In the genomic region with DNA sequence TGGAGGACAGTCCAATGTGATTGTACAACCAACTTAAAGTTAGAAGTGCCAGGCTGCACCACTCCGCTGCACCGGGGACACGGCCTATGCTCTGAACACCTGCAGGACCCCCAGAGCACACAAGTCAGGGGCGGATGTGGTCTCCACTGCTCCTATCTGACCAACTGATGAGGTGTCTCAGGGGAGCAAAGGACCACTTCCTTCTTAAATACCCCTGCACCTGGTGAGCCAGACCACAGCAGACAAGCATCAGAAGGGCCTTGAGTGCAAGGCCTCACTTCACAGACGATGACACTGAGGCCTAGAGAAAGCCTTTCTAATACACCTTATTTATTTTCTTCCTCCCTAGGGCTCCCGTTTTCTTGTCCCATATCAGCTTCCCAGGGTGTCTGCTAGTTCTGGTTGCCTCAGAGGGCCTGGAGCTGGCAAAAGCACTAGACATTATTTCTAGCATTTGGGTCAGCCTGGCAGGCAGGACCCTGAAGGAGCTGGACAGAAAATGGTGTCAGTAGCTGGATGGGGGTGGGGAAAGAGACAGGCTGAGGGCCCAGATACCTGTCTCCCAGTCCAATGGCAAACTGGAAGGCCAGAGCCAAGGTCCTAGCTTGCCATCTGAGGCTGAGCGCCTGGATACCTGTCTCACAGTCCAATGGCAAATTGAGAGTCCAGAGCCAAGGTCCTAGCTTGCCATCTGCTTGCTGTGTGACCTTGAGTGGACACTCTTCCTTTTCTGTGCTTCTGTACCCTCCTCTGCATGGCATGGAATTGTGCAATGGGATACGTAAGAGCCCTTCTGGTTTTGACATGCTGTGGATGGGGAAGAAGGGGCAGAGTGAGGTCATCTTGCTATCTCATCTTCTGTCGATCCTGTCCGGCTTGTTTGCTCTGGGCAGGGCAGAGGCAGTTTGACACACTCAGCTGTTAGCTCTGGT, we compare ENCODE assay signal across 1 cellular context.
TF ChIP-seq lines count a peak whose summit lies in the region.

No MANE protein-coding gene starts in this region.

TF ChIP-seq in HepG2, 621 proteins besides CTCF, POLR2A, EP300 and RAD21 (continues in another document):
- TF ChIP-seq HNF4A (CRISPR knock-in tag; IDR thresholded peaks at IDR 0.05) (no peak), ZNF792 (CRISPR knock-in tag; IDR thresholded peaks at IDR 0.05) (no peak), CEBPG (CRISPR knock-in tag; IDR thresholded peaks at IDR 0.05) (peak; percentile 72), ZNF768 (CRISPR knock-in tag; IDR thresholded peaks at IDR 0.05) (peak; percentile 92), THAP11 (CRISPR knock-in tag; IDR thresholded peaks at IDR 0.05) (no peak), ZBTB21 (CRISPR knock-in tag; IDR thresholded peaks at IDR 0.05) (peak; percentile 81; the same call in 1 of the 2 replicates), DPF2 (CRISPR knock-in tag; IDR thresholded peaks at IDR 0.05; ENCODE audit: borderline replicate concordance, low read depth) (no peak), ZSCAN22 (CRISPR knock-in tag; IDR thresholded peaks at IDR 0.05) (0 out of 2 replicates have a peak, but pooled peaks have one; percentile 40), NKX3-1 (CRISPR knock-in tag; IDR thresholded peaks at IDR 0.05) (no peak), FOXC1 (CRISPR knock-in tag; IDR thresholded peaks at IDR 0.05; ENCODE audit: borderline replicate concordance) (no peak), MBD4 (IDR thresholded peaks at IDR 0.05; ENCODE audit: borderline replicate concordance, low read length) (no peak), FOSL2 (CRISPR knock-in tag; IDR thresholded peaks at IDR 0.05) (peak; percentile 45; the same call in 1 of the 2 replicates), SAP130 (CRISPR knock-in tag; IDR thresholded peaks at IDR 0.05; ENCODE audit: low read depth) (peak; percentile 33; the same call in 1 of the 2 replicates), KAT2B (IDR thresholded peaks at IDR 0.05; ENCODE audit: borderline replicate concordance, low read depth, low read length) (no peak), DNMT1 (CRISPR knock-in tag; IDR thresholded peaks at IDR 0.05) (no peak), ZNF101 (CRISPR knock-in tag; IDR thresholded peaks at IDR 0.05; ENCODE audit: borderline replicate concordance, low read depth) (no peak), SRSF1 (optimal IDR thresholded peaks at IDR 0.05; ENCODE audit: low read depth, low read length) (no peak), ZNF776 (CRISPR knock-in tag; IDR thresholded peaks at IDR 0.05) (no peak), KMT2B (CRISPR knock-in tag; IDR thresholded peaks at IDR 0.05) (no peak), ZNF317 (CRISPR knock-in tag; IDR thresholded peaks at IDR 0.05) (no peak), KLF9 (CRISPR knock-in tag; IDR thresholded peaks at IDR 0.05; ENCODE audit: low read depth) (no peak), FOXA1 (IDR thresholded peaks at IDR 0.05) (no peak), FOXA1 (CRISPR knock-in tag; IDR thresholded peaks at IDR 0.05) (0 out of 2 replicates have a peak, but pooled peaks have one; percentile 42), ZNF253 (CRISPR knock-in tag; IDR thresholded peaks at IDR 0.05; ENCODE audit: borderline replicate concordance) (0 out of 2 replicates have a peak, but pooled peaks have one; percentile 48), SRSF9 (IDR thresholded peaks at IDR 0.05; ENCODE audit: borderline replicate concordance, insufficient read depth, low read depth, low read length, poor library complexity, severe bottlenecking) (no peak), KLF13 (CRISPR knock-in tag; IDR thresholded peaks at IDR 0.05) (no peak), CEBPB (IDR thresholded peaks at IDR 0.05; ENCODE audit: borderline replicate concordance, low read depth, low read length) (peak; percentile 79; the same call in 1 of the 2 replicates)
- TF ChIP-seq, protein P1, sequence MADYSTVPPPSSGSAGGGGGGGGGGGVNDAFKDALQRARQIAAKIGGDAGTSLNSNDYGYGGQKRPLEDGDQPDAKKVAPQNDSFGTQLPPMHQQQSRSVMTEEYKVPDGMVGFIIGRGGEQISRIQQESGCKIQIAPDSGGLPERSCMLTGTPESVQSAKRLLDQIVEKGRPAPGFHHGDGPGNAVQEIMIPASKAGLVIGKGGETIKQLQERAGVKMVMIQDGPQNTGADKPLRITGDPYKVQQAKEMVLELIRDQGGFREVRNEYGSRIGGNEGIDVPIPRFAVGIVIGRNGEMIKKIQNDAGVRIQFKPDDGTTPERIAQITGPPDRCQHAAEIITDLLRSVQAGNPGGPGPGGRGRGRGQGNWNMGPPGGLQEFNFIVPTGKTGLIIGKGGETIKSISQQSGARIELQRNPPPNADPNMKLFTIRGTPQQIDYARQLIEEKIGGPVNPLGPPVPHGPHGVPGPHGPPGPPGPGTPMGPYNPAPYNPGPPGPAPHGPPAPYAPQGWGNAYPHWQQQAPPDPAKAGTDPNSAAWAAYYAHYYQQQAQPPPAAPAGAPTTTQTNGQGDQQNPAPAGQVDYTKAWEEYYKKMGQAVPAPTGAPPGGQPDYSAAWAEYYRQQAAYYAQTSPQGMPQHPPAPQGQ (CRISPR knock-in tag; IDR thresholded peaks at IDR 0.05; ENCODE audit: borderline replicate concordance) = no peak
- TF ChIP-seq, protein P2, sequence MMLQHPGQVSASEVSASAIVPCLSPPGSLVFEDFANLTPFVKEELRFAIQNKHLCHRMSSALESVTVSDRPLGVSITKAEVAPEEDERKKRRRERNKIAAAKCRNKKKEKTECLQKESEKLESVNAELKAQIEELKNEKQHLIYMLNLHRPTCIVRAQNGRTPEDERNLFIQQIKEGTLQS (CRISPR knock-in tag; IDR thresholded peaks at IDR 0.05) = peak; percentile 41; the same call in 1 of the 2 replicates
- TF ChIP-seq, protein P3, sequence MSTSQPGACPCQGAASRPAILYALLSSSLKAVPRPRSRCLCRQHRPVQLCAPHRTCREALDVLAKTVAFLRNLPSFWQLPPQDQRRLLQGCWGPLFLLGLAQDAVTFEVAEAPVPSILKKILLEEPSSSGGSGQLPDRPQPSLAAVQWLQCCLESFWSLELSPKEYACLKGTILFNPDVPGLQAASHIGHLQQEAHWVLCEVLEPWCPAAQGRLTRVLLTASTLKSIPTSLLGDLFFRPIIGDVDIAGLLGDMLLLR (CRISPR knock-in tag; IDR thresholded peaks at IDR 0.05) = no peak
- TF ChIP-seq, protein P4, sequence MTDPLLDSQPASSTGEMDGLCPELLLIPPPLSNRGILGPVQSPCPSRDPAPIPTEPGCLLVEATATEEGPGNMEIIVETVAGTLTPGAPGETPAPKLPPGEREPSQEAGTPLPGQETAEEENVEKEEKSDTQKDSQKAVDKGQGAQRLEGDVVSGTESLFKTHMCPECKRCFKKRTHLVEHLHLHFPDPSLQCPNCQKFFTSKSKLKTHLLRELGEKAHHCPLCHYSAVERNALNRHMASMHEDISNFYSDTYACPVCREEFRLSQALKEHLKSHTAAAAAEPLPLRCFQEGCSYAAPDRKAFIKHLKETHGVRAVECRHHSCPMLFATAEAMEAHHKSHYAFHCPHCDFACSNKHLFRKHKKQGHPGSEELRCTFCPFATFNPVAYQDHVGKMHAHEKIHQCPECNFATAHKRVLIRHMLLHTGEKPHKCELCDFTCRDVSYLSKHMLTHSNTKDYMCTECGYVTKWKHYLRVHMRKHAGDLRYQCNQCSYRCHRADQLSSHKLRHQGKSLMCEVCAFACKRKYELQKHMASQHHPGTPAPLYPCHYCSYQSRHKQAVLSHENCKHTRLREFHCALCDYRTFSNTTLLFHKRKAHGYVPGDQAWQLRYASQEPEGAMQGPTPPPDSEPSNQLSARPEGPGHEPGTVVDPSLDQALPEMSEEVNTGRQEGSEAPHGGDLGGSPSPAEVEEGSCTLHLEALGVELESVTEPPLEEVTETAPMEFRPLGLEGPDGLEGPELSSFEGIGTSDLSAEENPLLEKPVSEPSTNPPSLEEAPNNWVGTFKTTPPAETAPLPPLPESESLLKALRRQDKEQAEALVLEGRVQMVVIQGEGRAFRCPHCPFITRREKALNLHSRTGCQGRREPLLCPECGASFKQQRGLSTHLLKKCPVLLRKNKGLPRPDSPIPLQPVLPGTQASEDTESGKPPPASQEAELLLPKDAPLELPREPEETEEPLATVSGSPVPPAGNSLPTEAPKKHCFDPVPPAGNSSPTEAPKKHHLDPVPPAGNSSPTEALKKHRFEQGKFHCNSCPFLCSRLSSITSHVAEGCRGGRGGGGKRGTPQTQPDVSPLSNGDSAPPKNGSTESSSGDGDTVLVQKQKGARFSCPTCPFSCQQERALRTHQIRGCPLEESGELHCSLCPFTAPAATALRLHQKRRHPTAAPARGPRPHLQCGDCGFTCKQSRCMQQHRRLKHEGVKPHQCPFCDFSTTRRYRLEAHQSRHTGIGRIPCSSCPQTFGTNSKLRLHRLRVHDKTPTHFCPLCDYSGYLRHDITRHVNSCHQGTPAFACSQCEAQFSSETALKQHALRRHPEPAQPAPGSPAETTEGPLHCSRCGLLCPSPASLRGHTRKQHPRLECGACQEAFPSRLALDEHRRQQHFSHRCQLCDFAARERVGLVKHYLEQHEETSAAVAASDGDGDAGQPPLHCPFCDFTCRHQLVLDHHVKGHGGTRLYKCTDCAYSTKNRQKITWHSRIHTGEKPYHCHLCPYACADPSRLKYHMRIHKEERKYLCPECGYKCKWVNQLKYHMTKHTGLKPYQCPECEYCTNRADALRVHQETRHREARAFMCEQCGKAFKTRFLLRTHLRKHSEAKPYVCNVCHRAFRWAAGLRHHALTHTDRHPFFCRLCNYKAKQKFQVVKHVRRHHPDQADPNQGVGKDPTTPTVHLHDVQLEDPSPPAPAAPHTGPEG (CRISPR knock-in tag; IDR thresholded peaks at IDR 0.05) = no peak
- TF ChIP-seq, protein P5, sequence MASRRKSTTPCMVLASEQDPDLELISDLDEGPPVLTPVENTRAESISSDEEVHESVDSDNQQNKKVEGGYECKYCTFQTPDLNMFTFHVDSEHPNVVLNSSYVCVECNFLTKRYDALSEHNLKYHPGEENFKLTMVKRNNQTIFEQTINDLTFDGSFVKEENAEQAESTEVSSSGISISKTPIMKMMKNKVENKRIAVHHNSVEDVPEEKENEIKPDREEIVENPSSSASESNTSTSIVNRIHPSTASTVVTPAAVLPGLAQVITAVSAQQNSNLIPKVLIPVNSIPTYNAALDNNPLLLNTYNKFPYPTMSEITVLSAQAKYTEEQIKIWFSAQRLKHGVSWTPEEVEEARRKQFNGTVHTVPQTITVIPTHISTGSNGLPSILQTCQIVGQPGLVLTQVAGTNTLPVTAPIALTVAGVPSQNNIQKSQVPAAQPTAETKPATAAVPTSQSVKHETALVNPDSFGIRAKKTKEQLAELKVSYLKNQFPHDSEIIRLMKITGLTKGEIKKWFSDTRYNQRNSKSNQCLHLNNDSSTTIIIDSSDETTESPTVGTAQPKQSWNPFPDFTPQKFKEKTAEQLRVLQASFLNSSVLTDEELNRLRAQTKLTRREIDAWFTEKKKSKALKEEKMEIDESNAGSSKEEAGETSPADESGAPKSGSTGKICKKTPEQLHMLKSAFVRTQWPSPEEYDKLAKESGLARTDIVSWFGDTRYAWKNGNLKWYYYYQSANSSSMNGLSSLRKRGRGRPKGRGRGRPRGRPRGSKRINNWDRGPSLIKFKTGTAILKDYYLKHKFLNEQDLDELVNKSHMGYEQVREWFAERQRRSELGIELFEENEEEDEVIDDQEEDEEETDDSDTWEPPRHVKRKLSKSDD (CRISPR knock-in tag; IDR thresholded peaks at IDR 0.05; ENCODE audit: low read depth) = 0 out of 2 replicates have a peak, but pooled peaks have one; percentile 32
- TF ChIP-seq, protein P6, sequence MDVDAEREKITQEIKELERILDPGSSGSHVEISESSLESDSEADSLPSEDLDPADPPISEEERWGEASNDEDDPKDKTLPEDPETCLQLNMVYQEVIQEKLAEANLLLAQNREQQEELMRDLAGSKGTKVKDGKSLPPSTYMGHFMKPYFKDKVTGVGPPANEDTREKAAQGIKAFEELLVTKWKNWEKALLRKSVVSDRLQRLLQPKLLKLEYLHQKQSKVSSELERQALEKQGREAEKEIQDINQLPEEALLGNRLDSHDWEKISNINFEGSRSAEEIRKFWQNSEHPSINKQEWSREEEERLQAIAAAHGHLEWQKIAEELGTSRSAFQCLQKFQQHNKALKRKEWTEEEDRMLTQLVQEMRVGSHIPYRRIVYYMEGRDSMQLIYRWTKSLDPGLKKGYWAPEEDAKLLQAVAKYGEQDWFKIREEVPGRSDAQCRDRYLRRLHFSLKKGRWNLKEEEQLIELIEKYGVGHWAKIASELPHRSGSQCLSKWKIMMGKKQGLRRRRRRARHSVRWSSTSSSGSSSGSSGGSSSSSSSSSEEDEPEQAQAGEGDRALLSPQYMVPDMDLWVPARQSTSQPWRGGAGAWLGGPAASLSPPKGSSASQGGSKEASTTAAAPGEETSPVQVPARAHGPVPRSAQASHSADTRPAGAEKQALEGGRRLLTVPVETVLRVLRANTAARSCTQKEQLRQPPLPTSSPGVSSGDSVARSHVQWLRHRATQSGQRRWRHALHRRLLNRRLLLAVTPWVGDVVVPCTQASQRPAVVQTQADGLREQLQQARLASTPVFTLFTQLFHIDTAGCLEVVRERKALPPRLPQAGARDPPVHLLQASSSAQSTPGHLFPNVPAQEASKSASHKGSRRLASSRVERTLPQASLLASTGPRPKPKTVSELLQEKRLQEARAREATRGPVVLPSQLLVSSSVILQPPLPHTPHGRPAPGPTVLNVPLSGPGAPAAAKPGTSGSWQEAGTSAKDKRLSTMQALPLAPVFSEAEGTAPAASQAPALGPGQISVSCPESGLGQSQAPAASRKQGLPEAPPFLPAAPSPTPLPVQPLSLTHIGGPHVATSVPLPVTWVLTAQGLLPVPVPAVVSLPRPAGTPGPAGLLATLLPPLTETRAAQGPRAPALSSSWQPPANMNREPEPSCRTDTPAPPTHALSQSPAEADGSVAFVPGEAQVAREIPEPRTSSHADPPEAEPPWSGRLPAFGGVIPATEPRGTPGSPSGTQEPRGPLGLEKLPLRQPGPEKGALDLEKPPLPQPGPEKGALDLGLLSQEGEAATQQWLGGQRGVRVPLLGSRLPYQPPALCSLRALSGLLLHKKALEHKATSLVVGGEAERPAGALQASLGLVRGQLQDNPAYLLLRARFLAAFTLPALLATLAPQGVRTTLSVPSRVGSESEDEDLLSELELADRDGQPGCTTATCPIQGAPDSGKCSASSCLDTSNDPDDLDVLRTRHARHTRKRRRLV (CRISPR knock-in tag; IDR thresholded peaks at IDR 0.05) = no peak
- TF ChIP-seq, protein P7, sequence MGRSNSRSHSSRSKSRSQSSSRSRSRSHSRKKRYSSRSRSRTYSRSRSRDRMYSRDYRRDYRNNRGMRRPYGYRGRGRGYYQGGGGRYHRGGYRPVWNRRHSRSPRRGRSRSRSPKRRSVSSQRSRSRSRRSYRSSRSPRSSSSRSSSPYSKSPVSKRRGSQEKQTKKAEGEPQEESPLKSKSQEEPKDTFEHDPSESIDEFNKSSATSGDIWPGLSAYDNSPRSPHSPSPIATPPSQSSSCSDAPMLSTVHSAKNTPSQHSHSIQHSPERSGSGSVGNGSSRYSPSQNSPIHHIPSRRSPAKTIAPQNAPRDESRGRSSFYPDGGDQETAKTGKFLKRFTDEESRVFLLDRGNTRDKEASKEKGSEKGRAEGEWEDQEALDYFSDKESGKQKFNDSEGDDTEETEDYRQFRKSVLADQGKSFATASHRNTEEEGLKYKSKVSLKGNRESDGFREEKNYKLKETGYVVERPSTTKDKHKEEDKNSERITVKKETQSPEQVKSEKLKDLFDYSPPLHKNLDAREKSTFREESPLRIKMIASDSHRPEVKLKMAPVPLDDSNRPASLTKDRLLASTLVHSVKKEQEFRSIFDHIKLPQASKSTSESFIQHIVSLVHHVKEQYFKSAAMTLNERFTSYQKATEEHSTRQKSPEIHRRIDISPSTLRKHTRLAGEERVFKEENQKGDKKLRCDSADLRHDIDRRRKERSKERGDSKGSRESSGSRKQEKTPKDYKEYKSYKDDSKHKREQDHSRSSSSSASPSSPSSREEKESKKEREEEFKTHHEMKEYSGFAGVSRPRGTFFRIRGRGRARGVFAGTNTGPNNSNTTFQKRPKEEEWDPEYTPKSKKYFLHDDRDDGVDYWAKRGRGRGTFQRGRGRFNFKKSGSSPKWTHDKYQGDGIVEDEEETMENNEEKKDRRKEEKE (IDR thresholded peaks at IDR 0.05) = no peak
